3 cellular contexts compared by ENCODE assay signal in the genomic region with DNA sequence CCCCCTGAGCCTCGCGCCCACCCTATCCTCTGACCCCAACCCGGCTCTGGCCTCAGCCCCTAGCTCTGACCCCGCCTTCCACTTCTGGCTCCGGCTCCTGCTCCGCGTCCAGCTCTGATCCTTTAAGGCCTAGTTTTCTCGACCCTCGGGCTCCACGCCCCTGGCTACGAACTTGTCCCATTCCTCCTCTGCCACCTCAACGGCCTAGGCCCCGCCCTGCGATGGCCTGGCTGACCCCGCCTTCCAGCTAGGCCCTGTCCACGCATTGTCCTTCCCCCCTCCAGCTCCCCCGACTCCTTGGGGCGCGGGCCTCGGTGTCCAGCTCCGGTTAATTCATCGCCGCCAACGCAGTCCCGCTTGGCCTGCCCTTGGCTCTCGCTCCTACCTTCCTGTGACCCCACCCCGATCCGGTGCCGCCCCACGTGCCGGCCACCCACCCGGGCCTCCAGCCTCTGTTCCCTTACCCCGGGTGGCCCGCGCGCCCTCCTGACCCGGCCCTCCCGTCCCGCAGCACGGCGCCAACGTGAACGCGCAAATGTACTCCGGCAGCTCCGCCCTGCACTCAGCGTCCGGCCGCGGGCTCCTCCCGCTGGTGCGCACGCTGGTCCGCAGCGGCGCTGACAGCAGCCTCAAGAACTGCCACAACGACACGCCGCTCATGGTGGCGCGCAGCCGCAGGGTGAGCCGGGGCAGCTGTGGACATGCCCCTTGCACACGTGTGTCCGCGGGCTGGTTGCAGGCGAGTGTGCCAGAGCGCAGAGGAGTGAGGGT.
TF ChIP-seq lines count a peak whose summit lies in the region.

No MANE protein-coding gene starts in this region.

TF ChIP-seq in SK-N-SH, 30 proteins besides CTCF, POLR2A, EP300 and RAD21:
- TF ChIP-seq MXI1 (IDR thresholded peaks at IDR 0.05; ENCODE audit: low read depth, low read length) (peak; percentile 92), GATA2 (CRISPR knock-in tag; IDR thresholded peaks at IDR 0.05) (no peak), NRF1 (IDR thresholded peaks at IDR 0.05; ENCODE audit: low read depth, low read length) (peak; percentile 56; the same call in 1 of the 2 replicates), RCOR1 (IDR thresholded peaks at IDR 0.05; ENCODE audit: low read length) (no peak)

TF ChIP-seq in SK-N-SH treated with all-trans-retinoic acid at 6 μM for 48 hours, 23 proteins besides CTCF, POLR2A, EP300 and RAD21:
- TF ChIP-seq OSR1 (CRISPR knock-in tag; IDR thresholded peaks at IDR 0.05) (no peak), ZFP30 (CRISPR knock-in tag; IDR thresholded peaks at IDR 0.05) (no peak), ISL1 (CRISPR knock-in tag; IDR thresholded peaks at IDR 0.05) (no peak), ARNTL (CRISPR knock-in tag; IDR thresholded peaks at IDR 0.05; ENCODE audit: borderline replicate concordance, low read depth) (no peak), PPARA (CRISPR knock-in tag; IDR thresholded peaks at IDR 0.05; ENCODE audit: borderline replicate concordance) (no peak), RARB (CRISPR knock-in tag; IDR thresholded peaks at IDR 0.05) (no peak), ZNF565 (CRISPR knock-in tag; conservative IDR thresholded peaks at IDR 0.05; ENCODE audit: low read depth) (no peak), ZNF70 (CRISPR knock-in tag; IDR thresholded peaks at IDR 0.05) (no peak), ZFP3 (CRISPR knock-in tag; IDR thresholded peaks at IDR 0.05) (no peak), GLIS3 (CRISPR knock-in tag; IDR thresholded peaks at IDR 0.05) (no peak), TOX (CRISPR knock-in tag; IDR thresholded peaks at IDR 0.05; ENCODE audit: borderline replicate concordance) (no peak), TCF4 (CRISPR knock-in tag; IDR thresholded peaks at IDR 0.05; ENCODE audit: borderline replicate concordance) (no peak), ESRRG (CRISPR knock-in tag; IDR thresholded peaks at IDR 0.05) (no peak), BACH2 (CRISPR knock-in tag; IDR thresholded peaks at IDR 0.05; ENCODE audit: borderline replicate concordance) (no peak)
- TF ChIP-seq, protein P1, sequence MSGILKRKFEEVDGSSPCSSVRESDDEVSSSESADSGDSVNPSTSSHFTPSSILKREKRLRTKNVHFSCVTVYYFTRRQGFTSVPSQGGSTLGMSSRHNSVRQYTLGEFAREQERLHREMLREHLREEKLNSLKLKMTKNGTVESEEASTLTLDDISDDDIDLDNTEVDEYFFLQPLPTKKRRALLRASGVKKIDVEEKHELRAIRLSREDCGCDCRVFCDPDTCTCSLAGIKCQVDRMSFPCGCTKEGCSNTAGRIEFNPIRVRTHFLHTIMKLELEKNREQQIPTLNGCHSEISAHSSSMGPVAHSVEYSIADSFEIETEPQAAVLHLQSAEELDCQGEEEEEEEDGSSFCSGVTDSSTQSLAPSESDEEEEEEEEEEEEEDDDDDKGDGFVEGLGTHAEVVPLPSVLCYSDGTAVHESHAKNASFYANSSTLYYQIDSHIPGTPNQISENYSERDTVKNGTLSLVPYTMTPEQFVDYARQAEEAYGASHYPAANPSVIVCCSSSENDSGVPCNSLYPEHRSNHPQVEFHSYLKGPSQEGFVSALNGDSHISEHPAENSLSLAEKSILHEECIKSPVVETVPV (CRISPR knock-in tag; IDR thresholded peaks at IDR 0.05): no peak
- TF ChIP-seq, protein P2, sequence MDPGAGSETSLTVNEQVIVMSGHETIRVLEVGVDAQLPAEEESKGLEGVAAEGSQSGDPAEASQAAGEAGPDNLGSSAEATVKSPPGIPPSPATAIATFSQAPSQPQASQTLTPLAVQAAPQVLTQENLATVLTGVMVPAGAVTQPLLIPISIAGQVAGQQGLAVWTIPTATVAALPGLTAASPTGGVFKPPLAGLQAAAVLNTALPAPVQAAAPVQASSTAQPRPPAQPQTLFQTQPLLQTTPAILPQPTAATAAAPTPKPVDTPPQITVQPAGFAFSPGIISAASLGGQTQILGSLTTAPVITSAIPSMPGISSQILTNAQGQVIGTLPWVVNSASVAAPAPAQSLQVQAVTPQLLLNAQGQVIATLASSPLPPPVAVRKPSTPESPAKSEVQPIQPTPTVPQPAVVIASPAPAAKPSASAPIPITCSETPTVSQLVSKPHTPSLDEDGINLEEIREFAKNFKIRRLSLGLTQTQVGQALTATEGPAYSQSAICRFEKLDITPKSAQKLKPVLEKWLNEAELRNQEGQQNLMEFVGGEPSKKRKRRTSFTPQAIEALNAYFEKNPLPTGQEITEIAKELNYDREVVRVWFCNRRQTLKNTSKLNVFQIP (CRISPR knock-in tag; IDR thresholded peaks at IDR 0.05; ENCODE audit: borderline replicate concordance, low read depth): no peak
- TF ChIP-seq, protein P3, sequence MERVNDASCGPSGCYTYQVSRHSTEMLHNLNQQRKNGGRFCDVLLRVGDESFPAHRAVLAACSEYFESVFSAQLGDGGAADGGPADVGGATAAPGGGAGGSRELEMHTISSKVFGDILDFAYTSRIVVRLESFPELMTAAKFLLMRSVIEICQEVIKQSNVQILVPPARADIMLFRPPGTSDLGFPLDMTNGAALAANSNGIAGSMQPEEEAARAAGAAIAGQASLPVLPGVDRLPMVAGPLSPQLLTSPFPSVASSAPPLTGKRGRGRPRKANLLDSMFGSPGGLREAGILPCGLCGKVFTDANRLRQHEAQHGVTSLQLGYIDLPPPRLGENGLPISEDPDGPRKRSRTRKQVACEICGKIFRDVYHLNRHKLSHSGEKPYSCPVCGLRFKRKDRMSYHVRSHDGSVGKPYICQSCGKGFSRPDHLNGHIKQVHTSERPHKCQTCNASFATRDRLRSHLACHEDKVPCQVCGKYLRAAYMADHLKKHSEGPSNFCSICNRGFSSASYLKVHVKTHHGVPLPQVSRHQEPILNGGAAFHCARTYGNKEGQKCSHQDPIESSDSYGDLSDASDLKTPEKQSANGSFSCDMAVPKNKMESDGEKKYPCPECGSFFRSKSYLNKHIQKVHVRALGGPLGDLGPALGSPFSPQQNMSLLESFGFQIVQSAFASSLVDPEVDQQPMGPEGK (CRISPR knock-in tag; IDR thresholded peaks at IDR 0.05; ENCODE audit: borderline replicate concordance): no peak

TF ChIP-seq in H1, 55 proteins besides CTCF, POLR2A, EP300 and RAD21:
- TF ChIP-seq NRF1 (IDR thresholded peaks at IDR 0.05; ENCODE audit: low read depth, low read length): peak; percentile 39; the same call in 1 of the 2 replicates
- TF ChIP-seq NANOG (IDR thresholded peaks at IDR 0.05; ENCODE audit: insufficient read depth, low read depth, low read length, poor library complexity, severe bottlenecking): peak; percentile 21
- 0 out of 2 replicates have a peak, but pooled peaks have one; percentile 2 for TF ChIP-seq TEAD4 (IDR thresholded peaks at IDR 0.05; ENCODE audit: low read depth, low read length)
- no peak for TF ChIP-seq JUND (IDR thresholded peaks at IDR 0.05; ENCODE audit: low read length)
- TF ChIP-seq RBBP5 (IDR thresholded peaks at IDR 0.05; ENCODE audit: borderline replicate concordance, low read depth, low read length): no peak
- no peak; the same call in 1 of the 2 replicates for TF ChIP-seq SP4 (IDR thresholded peaks at IDR 0.05; ENCODE audit: low read length)
- no peak for TF ChIP-seq CHD2 (IDR thresholded peaks at IDR 0.05; ENCODE audit: low read length)
- no peak for TF ChIP-seq EGR1 (IDR thresholded peaks at IDR 0.05; ENCODE audit: borderline replicate concordance, low read depth, low read length)
- peak; percentile 74 to 91; a peak in 2 of 4 replicates for TF ChIP-seq SIN3A (conservative IDR thresholded peaks at IDR 0.05 in 1 of 2, IDR thresholded peaks at IDR 0.05 in 1 of 2; ENCODE audit: low read depth in 1 of 2, low read length in 2 of 2)
- TF ChIP-seq ZNF274 (IDR thresholded peaks at IDR 0.05; ENCODE audit: borderline replicate concordance, extremely low read depth, low read length): no peak
- TF ChIP-seq KDM4A (IDR thresholded peaks at IDR 0.05; ENCODE audit: low read depth, low read length, severe bottlenecking): peak; percentile 56
- 0 out of 2 replicates have a peak, but pooled peaks have one; percentile 21 for TF ChIP-seq YY1 (IDR thresholded peaks at IDR 0.05; ENCODE audit: low read depth, low read length)
- TF ChIP-seq TCF12 (IDR thresholded peaks at IDR 0.05; ENCODE audit: low read depth, low read length): no peak
- TF ChIP-seq POU5F1 (IDR thresholded peaks at IDR 0.05; ENCODE audit: low read depth, low read length): no peak
- peak; percentile 92 for TF ChIP-seq CTBP2 (IDR thresholded peaks at IDR 0.05; ENCODE audit: borderline replicate concordance, insufficient read depth, insufficient read length, low read length)
- peak; percentile 25; the same call in 1 of the 2 replicates for TF ChIP-seq SUZ12 (IDR thresholded peaks at IDR 0.05; ENCODE audit: low read length)
- TF ChIP-seq, protein P4, sequence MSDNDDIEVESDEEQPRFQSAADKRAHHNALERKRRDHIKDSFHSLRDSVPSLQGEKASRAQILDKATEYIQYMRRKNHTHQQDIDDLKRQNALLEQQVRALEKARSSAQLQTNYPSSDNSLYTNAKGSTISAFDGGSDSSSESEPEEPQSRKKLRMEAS (IDR thresholded peaks at IDR 0.05): peak; percentile 78
- no peak for TF ChIP-seq JUN (IDR thresholded peaks at IDR 0.05; ENCODE audit: low read depth, low read length)
- no peak for TF ChIP-seq BRCA1 (IDR thresholded peaks at IDR 0.05; ENCODE audit: low read depth, low read length)
- peak; percentile 53 for TF ChIP-seq CREB1 (IDR thresholded peaks at IDR 0.05)
- 0 out of 2 replicates have a peak, but pooled peaks have one; percentile 11 for TF ChIP-seq BACH1 (IDR thresholded peaks at IDR 0.05; ENCODE audit: low read length)
- TF ChIP-seq HDAC6 (IDR thresholded peaks at IDR 0.05; ENCODE audit: low read depth, low read length): no peak
- TF ChIP-seq TBP (IDR thresholded peaks at IDR 0.05; ENCODE audit: low read depth, low read length): no peak
- TF ChIP-seq, protein P5, sequence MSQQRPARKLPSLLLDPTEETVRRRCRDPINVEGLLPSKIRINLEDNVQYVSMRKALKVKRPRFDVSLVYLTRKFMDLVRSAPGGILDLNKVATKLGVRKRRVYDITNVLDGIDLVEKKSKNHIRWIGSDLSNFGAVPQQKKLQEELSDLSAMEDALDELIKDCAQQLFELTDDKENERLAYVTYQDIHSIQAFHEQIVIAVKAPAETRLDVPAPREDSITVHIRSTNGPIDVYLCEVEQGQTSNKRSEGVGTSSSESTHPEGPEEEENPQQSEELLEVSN (IDR thresholded peaks at IDR 0.05): peak; percentile 54; the same call in 1 of the 2 replicates
- TF ChIP-seq BCL11A (IDR thresholded peaks at IDR 0.05; ENCODE audit: low read depth in 2 of 2, low read length in 2 of 2): no peak
- peak; percentile 27 for TF ChIP-seq ASH2L (IDR thresholded peaks at IDR 0.05; ENCODE audit: low read length)
